In genomic region chr19:58357798-58358145, GRCh38 we compare ENCODE assay signal across 13 cellular contexts.
"Had no signal": no experiment of that assay in that cellular context is flagged by ENCODE, and none has a peak within 500 bp of the region (broad histone marks: within the 10 kb centered on the region; RNA-seq: fewer than 3 reads in every experiment).

No MANE protein-coding gene starts in this region.

- H3K9ac ChIP-seq: neural progenitor cell, parathyroid adenoma had no signal

- H3K27ac ChIP-seq: body of pancreas, neural progenitor cell, parathyroid adenoma, tibial artery, vagina had no signal

- H3K36me3 ChIP-seq: neural progenitor cell, vagina had no signal

- H3K9me3 ChIP-seq: body of pancreas, tibial artery, vagina had no signal

- DNase-seq: activated CD4-positive, alpha-beta T cell treated with anti-CD3 and anti-CD28 coated beads, Interleukin-2, amount 50 U/mL, for 4 hours; activated CD4-positive, CD25-positive, alpha-beta regulatory T cell treated with anti-CD3 and anti-CD28 coated beads, Interleukin-2, amount 50 U/mL, for 72 hours; activated T-cell treated with anti-CD3 and anti-CD28 coated beads, Interleukin-2, amount 50 U/mL, for 1 hour; amniotic stem cell; body of pancreas; effector memory CD4-positive, alpha-beta T cell; hippocampal formation; mammary epithelial cell; tibial artery had no signal

- H3K4me3 ChIP-seq: body of pancreas, neural progenitor cell had no signal

- H3K4me2 ChIP-seq: neural progenitor cell had no signal

- H3K27me3 ChIP-seq: body of pancreas, neural progenitor cell, vagina had no signal

- H3K9me3 Mint-ChIP-seq: activated naive CD4-positive, alpha-beta T cell treated with anti-CD3 and anti-CD28 coated beads, Interleukin-2, amount 50 U/mL, for 72 hours; neural progenitor cell had no signal

- H3K4me3 Mint-ChIP-seq: neural progenitor cell had no signal

- H3K4me1 ChIP-seq: neural progenitor cell, parathyroid adenoma had no signal

- H2AFZ ChIP-seq: neural progenitor cell, parathyroid adenoma had no signal

- ATAC-seq: activated naive CD4-positive, alpha-beta T cell treated with anti-CD3 and anti-CD28 coated beads, Interleukin-2, amount 50 U/mL, for 72 hours; body of pancreas had no signal

- H3K27ac Mint-ChIP-seq: activated naive CD4-positive, alpha-beta T cell treated with anti-CD3 and anti-CD28 coated beads, Interleukin-2, amount 50 U/mL, for 72 hours; neural progenitor cell had no signal
